9 cellular contexts compared by ENCODE assay signal in genomic region chr7:17402628-17403278, GRCh38.
A peak's percentile ranks its signal among the peaks of the same experiment; 100 is the strongest.
DNase-seq lines count a peak whose midpoint lies in the region; ATAC-seq and TF ChIP-seq lines count a peak whose summit lies in the region.
"Had no signal": no experiment of that assay in that cellular context is flagged by ENCODE, and none has a peak within 500 bp of the region (broad histone marks: within the 10 kb centered on the region; RNA-seq: fewer than 3 reads in every experiment).

No MANE protein-coding gene starts in this region.

- H3K9ac ChIP-seq in SU-DHL-6 (ENCODE audit: low read length), result 0 out of 2 replicates have a peak overlapping the region, but pooled peaks have one; percentile 1

- peak overlapping the region; percentile 65 for H3K27ac ChIP-seq in SU-DHL-6 (ENCODE audit: low read depth, low read length)

- H3K9me3 ChIP-seq in SU-DHL-6 (ENCODE audit: insufficient read depth, low read length), result no peaks in the 10 kb centered on the region

- no peaks in the 10 kb centered on the region for H3K9me2 ChIP-seq in SU-DHL-6 (replicated peaks; ENCODE audit: insufficient read depth, low read length)

- no peaks in the 10 kb centered on the region for H3F3A ChIP-seq in SU-DHL-6 (ENCODE audit: insufficient read depth)

- no peaks in the 10 kb centered on the region; the same call in 1 of the 2 replicates for H3K27me3 ChIP-seq in SU-DHL-6 (ENCODE audit: low read length)

- peak overlapping the region; percentile 65 for H2AFZ ChIP-seq in SU-DHL-6 (ENCODE audit: low read depth, low read length, severe bottlenecking)

- no peak for TF ChIP-seq CTCF in SU-DHL-6 (IDR thresholded peaks at IDR 0.05; ENCODE audit: insufficient read depth, low read length, poor library complexity, severe bottlenecking)

- no peaks in the 10 kb centered on the region for H3K36me3 ChIP-seq in SU-DHL-6 (ENCODE audit: low read length)

- H3K4me3 ChIP-seq in SU-DHL-6 (ENCODE audit: insufficient read depth, low read length, poor library complexity, severe bottlenecking), result no peak overlapping the region

- H4K20me1 ChIP-seq in SU-DHL-6 (ENCODE audit: low read depth, low read length), result no peaks in the 10 kb centered on the region

- peak overlapping the region; percentile 38 for H3K4me2 ChIP-seq in SU-DHL-6 (ENCODE audit: low read depth, low read length, poor library complexity, severe bottlenecking)

- no peaks in the 10 kb centered on the region for H3K79me2 ChIP-seq in SU-DHL-6 (ENCODE audit: insufficient read depth, low read length)

- DNase-seq in stimulated activated CD4-positive, alpha-beta T cell treated with anti-CD3 and anti-CD28 coated beads, Interleukin-1b, Interleukin-23, amount 100 ng/mL, for 48 hours, result peak; percentile 2
- DNase-seq in stimulated activated CD4-positive, alpha-beta T cell treated with anti-CD3 and anti-CD28 coated beads, Interleukin-12 subunit alpha, Interleukin-12 subunit beta, amount 100 ng/mL, for 4 hours, result no peak
- DNase-seq in CD1c-positive myeloid dendritic cell (ENCODE audit: extremely low spot score) (no peak), COLO829 (ENCODE audit: low spot score) (no peak), SW 1271 (lab: John Stamatoyannopoulos, UW) (no peak), NCI-H446 treated with DMSO at 0.1 percent for 48 hours (lab: John Stamatoyannopoulos, UW) (no peak)
- DNase-seq: NCI-H1694 treated with DMSO at 0.1 percent for 48 hours had no signal

- peak; percentile 72 for ATAC-seq in HG02884 (IDR thresholded peaks at IDR 0.05; ENCODE audit: unreplicated experiment)
